12 cellular contexts compared by ENCODE assay signal in genomic region chr15:90036343-90036742, GRCh38. TPM values are rescaled to one million over a fixed set of nuclear protein-coding genes. Genes with fewer than 3 reads are reported as not detected.
DNase-seq lines count a peak whose midpoint lies in the region; ATAC-seq and TF ChIP-seq lines count a peak whose summit lies in the region.
"Had no signal": no experiment of that assay in that cellular context is flagged by ENCODE, and none has a peak within 500 bp of the region (broad histone marks: within the 10 kb centered on the region; RNA-seq: fewer than 3 reads in every experiment).

No MANE protein-coding gene starts in this region.

- DNase-seq in H7 = peak; percentile 48
- peak; percentile 52 for DNase-seq in coronary artery (ENCODE audit: low spot score)
- DNase-seq in neural crest cell (ENCODE audit: low read depth, low spot score) = peak; percentile 30
- no peak for DNase-seq in OCI-M1 (lab: John Stamatoyannopoulos, UW)
- no peak for DNase-seq in middle frontal gyrus (ENCODE audit: extremely low spot score, low spot score)

- peak overlapping the region; percentile 44; the same call in 1 of the 2 replicates for H3K27ac ChIP-seq in BLaER1
- peak overlapping the region in 1 of 2 donors; percentile 82 for H3K27ac ChIP-seq in coronary artery
- H3K27ac ChIP-seq: vagina had no signal

- ATAC-seq in GM21367 (IDR thresholded peaks at IDR 0.05; ENCODE audit: unreplicated experiment) (no peak), HG02678 (IDR thresholded peaks at IDR 0.05; ENCODE audit: unreplicated experiment) (no peak)
- ATAC-seq: gastrocnemius medialis, left colon had no signal

- H3K4me1 Mint-ChIP-seq in neural crest cell = peaks cover 84% of the 10 kb centered on the region

- H3K27me3 Mint-ChIP-seq in neural crest cell (ENCODE audit: low read depth) = no peaks in the 10 kb centered on the region
- H3K27me3 Mint-ChIP-seq: IgD-negative memory B cell had no signal

- H3K36me3 ChIP-seq in BLaER1 = no peaks in the 10 kb centered on the region
- no peaks in the 10 kb centered on the region for H3K36me3 ChIP-seq in H7 (replicated peaks; ENCODE audit: control insufficient read depth, insufficient read depth, low read length)
- H3K36me3 ChIP-seq: gastrocnemius medialis, vagina had no signal

- no peak overlapping the region for H3K4me3 ChIP-seq in BLaER1
- no peak overlapping the region for H3K4me3 ChIP-seq in H7 (ENCODE audit: insufficient read depth, low read depth, low read length)
- no peak overlapping the region for H3K4me3 ChIP-seq in coronary artery
- H3K4me3 ChIP-seq: gastrocnemius medialis, vagina had no signal

- H3K4me3 Mint-ChIP-seq in neural crest cell = peak overlapping the region; percentile 63

- TF ChIP-seq CTCF in coronary artery (IDR thresholded peaks at IDR 0.05) (no peak), neural crest cell (conservative IDR thresholded peaks at IDR 0.05) (no peak)

- H3K9ac ChIP-seq in BLaER1 = no peak overlapping the region

- no peaks in the 10 kb centered on the region for H3K36me3 Mint-ChIP-seq in neural crest cell (ENCODE audit: low read depth)

- no peaks in the 10 kb centered on the region for H3K9me3 ChIP-seq in BLaER1
- H3K9me3 ChIP-seq: gastrocnemius medialis, vagina had no signal

- H4K20me1 ChIP-seq in BLaER1 = no peaks in the 10 kb centered on the region

- H3K27me3 ChIP-seq in BLaER1 (no peaks in the 10 kb centered on the region), H7 (ENCODE audit: control insufficient read depth, insufficient read depth, low read length) (no peaks in the 10 kb centered on the region)
- H3K27me3 ChIP-seq: gastrocnemius medialis, vagina had no signal

- H3K9me3 Mint-ChIP-seq in neural crest cell = no peaks in the 10 kb centered on the region
- H3K9me3 Mint-ChIP-seq: IgD-negative memory B cell had no signal

- peak overlapping the region; percentile 97 for H3K27ac Mint-ChIP-seq in neural crest cell (ENCODE audit: unreplicated experiment)

- peaks cover 99% of the 10 kb centered on the region for H3K4me1 ChIP-seq in BLaER1

- peak overlapping the region; percentile 88 for H3K4me2 ChIP-seq in BLaER1

RNA-seq across cellular contexts. Expression of gene ZNF710, which starts 35.2 kb away (rescaled TPM):
- total RNA-seq in H7 (2014; rRNA removed; shearing (Covaris generic)) = 24.3 and 28.5 TPM in 2 replicates
- 60.3 and 64.4 TPM in 2 replicates for total RNA-seq in neural crest cell

Comparison
In these comparisons a context has a peak if more than half of its experiments do, and no peak if none do; other contexts are left out.
1. DNase-seq: peak in H7 (single experiment), coronary artery (single experiment) and neural crest cell (single experiment); none in OCI-M1 (single experiment) and middle frontal gyrus (single experiment).